12 cellular contexts compared by ENCODE assay signal in genomic region chr1:153543738-153544135, GRCh38. TPM values are rescaled to one million over a fixed set of nuclear protein-coding genes. Genes with fewer than 3 reads are reported as not detected.
DNase-seq lines count a peak whose midpoint lies in the region; ATAC-seq and TF ChIP-seq lines count a peak whose summit lies in the region.
"Had no signal": no experiment of that assay in that cellular context is flagged by ENCODE, and none has a peak within 500 bp of the region (broad histone marks: within the 10 kb centered on the region; RNA-seq: fewer than 3 reads in every experiment).

No MANE protein-coding gene starts in this region.

- ATAC-seq in central memory CD8-positive, alpha-beta T cell (replicated peaks; ENCODE audit: extremely low read depth, poor library complexity, severe bottlenecking): no peak

- H3K9me3 ChIP-seq in GM23248 (ENCODE audit: low read depth) (no peaks in the 10 kb centered on the region), neutrophil (no peaks in the 10 kb centered on the region)

- in situ Hi-C loops in GM23248 (cut with MboI): no loop called here

- H3K4me1 ChIP-seq in GM23248 (ENCODE audit: insufficient read depth): peaks cover 76% of the 10 kb centered on the region
- peaks cover 89 to 97% of the 10 kb centered on the region in 2 experiments for H3K4me1 ChIP-seq in neutrophil (ENCODE audit: control insufficient read depth in 1 of 2, insufficient read depth in 1 of 2, low read depth in 1 of 2, low read length in 1 of 2)

- H4K20me1 ChIP-seq in GM23248 (ENCODE audit: insufficient read depth): no peaks in the 10 kb centered on the region

- H3K9me3 Mint-ChIP-seq in central memory CD8-positive, alpha-beta T cell: no peaks in the 10 kb centered on the region

- H3K36me3 Mint-ChIP-seq in central memory CD8-positive, alpha-beta T cell (ENCODE audit: insufficient read depth): peaks cover 27% of the 10 kb centered on the region

- H3K27ac Mint-ChIP-seq in central memory CD8-positive, alpha-beta T cell (ENCODE audit: low read depth): peak overlapping the region; percentile 89

- H3K79me2 ChIP-seq in GM23248 (ENCODE audit: insufficient read depth): peaks cover 22% of the 10 kb centered on the region

- H3K36me3 ChIP-seq in GM23248 (ENCODE audit: low read depth) (no peaks in the 10 kb centered on the region), neutrophil (peaks cover 22% of the 10 kb centered on the region)

- H3K4me3 ChIP-seq in GM23248 (peak overlapping the region; percentile 74), neutrophil (ENCODE audit: low read depth in 1 of 2, low read length in 1 of 2) (peak overlapping the region; percentile 60 to 76)

- H3K4me1 Mint-ChIP-seq in central memory CD8-positive, alpha-beta T cell: peaks cover 73% of the 10 kb centered on the region

- peak overlapping the region; percentile 89 for H3K4me2 ChIP-seq in GM23248 (ENCODE audit: unreplicated experiment)

- no peak overlapping the region for H2AFZ ChIP-seq in GM23248

- peaks cover 53% of the 10 kb centered on the region for H3F3A ChIP-seq in GM23248 (ENCODE audit: insufficient read depth)

- no peak for TF ChIP-seq CTCF in neutrophil (IDR thresholded peaks at IDR 0.05)

- H3K27ac ChIP-seq in GM23248 (peak overlapping the region; percentile 92), neutrophil (peak overlapping the region; percentile 97), caudate nucleus (ENCODE audit: low read depth, low read length) (no peak overlapping the region)

- H3K27me3 Mint-ChIP-seq in central memory CD8-positive, alpha-beta T cell: no peaks in the 10 kb centered on the region

- DNase-seq in 8988T (peak; percentile 3), GM23248 (peak; percentile 45), NCI-H2196 treated with DMSO at 0.1 percent for 48 hours (lab: John Stamatoyannopoulos, UW; ENCODE audit: unreplicated experiment) (no peak), A172 (ENCODE audit: low spot score) (no peak), caudate nucleus (lab: John Stamatoyannopoulos, UW) (no peak)
- DNase-seq in central memory CD8-positive, alpha-beta T cell (ENCODE audit: low spot score in 2 of 2): no peak
- DNase-seq in activated CD4-positive, CD25-positive, alpha-beta regulatory T cell treated with anti-CD3 and anti-CD28 coated beads, Interleukin-2, amount 50 U/mL, for 72 hours: no peak
- DNase-seq: activated CD4-positive, alpha-beta T cell treated with anti-CD3 and anti-CD28 coated beads for 4 hours; NCI-H187 treated with DMSO at 0.1 percent for 48 hours; Right ventricle myocardium superior had no signal

- H3K9ac ChIP-seq in GM23248: peak overlapping the region; percentile 87

- H3K9me2 ChIP-seq in GM23248 (ENCODE audit: insufficient read depth): no peaks in the 10 kb centered on the region

- H3K27me3 ChIP-seq in GM23248 (replicated peaks; ENCODE audit: insufficient read depth) (no peaks in the 10 kb centered on the region), neutrophil (no peaks in the 10 kb centered on the region)

- 16 to 27% methylated on average over 4 of the region's 4 CpGs for WGBS in GM23248 (ENCODE audit: low coverage in 1 of 2, low lambda C conversion rate in 2 of 2, missing lambda C conversion rate in 2 of 2), 2 experiments

- H3K4me3 Mint-ChIP-seq in central memory CD8-positive, alpha-beta T cell: peak overlapping the region; percentile 94

RNA-seq across cellular contexts. Expression of gene S100A4, which starts 1.9 kb away (rescaled TPM):
- total RNA-seq in GM23248 (2014; rRNA removed; shearing (Covaris generic)): 236 and 249 TPM in 2 replicates
- polyA plus RNA-seq in GM23248 (2016; fragmentation: Nextera tagmentation; extraction: Ambion mirVana): 608 and 610 TPM in 2 replicates
- 3,194 and 3,572 TPM in 2 replicates for total RNA-seq in A172 (2014; rRNA removed; shearing (Covaris generic))

RNA-seq across cellular contexts. Expression of gene S100A5, which starts 3.0 kb away (rescaled TPM):
- total RNA-seq in GM23248 (2014; rRNA removed; shearing (Covaris generic)): not detected in 2 replicates
- polyA plus RNA-seq in GM23248 (2016; fragmentation: Nextera tagmentation; extraction: Ambion mirVana): 0.41 TPM in 1 of 2 replicates, not detected in the other
- total RNA-seq in A172 (2014; rRNA removed; shearing (Covaris generic)): 1.1 and 6.1 TPM in 2 replicates
- total RNA-seq: bronchial epithelial cell, Right ventricle myocardium superior had no signal

RNA-seq across cellular contexts. Expression of gene S100A3, which starts 5.3 kb away (rescaled TPM):
- total RNA-seq in GM23248 (2014; rRNA removed; shearing (Covaris generic)): 2.2 and 3.8 TPM in 2 replicates
- polyA plus RNA-seq in GM23248 (2016; fragmentation: Nextera tagmentation; extraction: Ambion mirVana): 7.5 and 8.0 TPM in 2 replicates
- 90.9 and 103 TPM in 2 replicates for total RNA-seq in A172 (2014; rRNA removed; shearing (Covaris generic))

RNA-seq across cellular contexts. Expression of gene S100A6, which starts 7.9 kb away (rescaled TPM):
- 550 and 683 TPM in 2 replicates for total RNA-seq in GM23248 (2014; rRNA removed; shearing (Covaris generic))
- polyA plus RNA-seq in GM23248 (2016; fragmentation: Nextera tagmentation; extraction: Ambion mirVana): 2,862 and 2,893 TPM in 2 replicates
- total RNA-seq in A172 (2014; rRNA removed; shearing (Covaris generic)): 1,463 and 1,751 TPM in 2 replicates

RNA-seq across cellular contexts. Expression of gene S100A2, which starts 21.9 kb away (rescaled TPM):
- 1.7 and 9.0 TPM in 2 replicates for total RNA-seq in GM23248 (2014; rRNA removed; shearing (Covaris generic))
- 8.6 and 11.8 TPM in 2 replicates for polyA plus RNA-seq in GM23248 (2016; fragmentation: Nextera tagmentation; extraction: Ambion mirVana)
- 41.3 and 63.0 TPM in 2 replicates for total RNA-seq in A172 (2014; rRNA removed; shearing (Covaris generic))

Comparison
In these comparisons a context has a peak if more than half of its experiments do, and no peak if none do; other contexts are left out.
1. DNase-seq: peak in 8988T (single experiment) and GM23248 (single experiment); none in central memory CD8-positive, alpha-beta T cell (0 of 2), NCI-H2196 treated with DMSO at 0.1 percent for 48 hours (single experiment), A172 (single experiment), caudate nucleus (0 of 61) and activated CD4-positive, CD25-positive, alpha-beta regulatory T cell treated with anti-CD3 and anti-CD28 coated beads, Interleukin-2, amount 50 U/mL, for 72 hours (single experiment).
2. RNA of gene S100A4, which starts 1.9 kb away (total RNA-seq): 3,194 to 3,572 TPM in A172; 236 to 249 TPM in GM23248; every median in the first group is over 10 times any median in the second.
3. RNA of gene S100A3, which starts 5.3 kb away (total RNA-seq): 90.9 to 103 TPM in A172; 2.2 to 3.8 TPM in GM23248; every median in the first group is over 10 times any median in the second.